In the genomic region with DNA sequence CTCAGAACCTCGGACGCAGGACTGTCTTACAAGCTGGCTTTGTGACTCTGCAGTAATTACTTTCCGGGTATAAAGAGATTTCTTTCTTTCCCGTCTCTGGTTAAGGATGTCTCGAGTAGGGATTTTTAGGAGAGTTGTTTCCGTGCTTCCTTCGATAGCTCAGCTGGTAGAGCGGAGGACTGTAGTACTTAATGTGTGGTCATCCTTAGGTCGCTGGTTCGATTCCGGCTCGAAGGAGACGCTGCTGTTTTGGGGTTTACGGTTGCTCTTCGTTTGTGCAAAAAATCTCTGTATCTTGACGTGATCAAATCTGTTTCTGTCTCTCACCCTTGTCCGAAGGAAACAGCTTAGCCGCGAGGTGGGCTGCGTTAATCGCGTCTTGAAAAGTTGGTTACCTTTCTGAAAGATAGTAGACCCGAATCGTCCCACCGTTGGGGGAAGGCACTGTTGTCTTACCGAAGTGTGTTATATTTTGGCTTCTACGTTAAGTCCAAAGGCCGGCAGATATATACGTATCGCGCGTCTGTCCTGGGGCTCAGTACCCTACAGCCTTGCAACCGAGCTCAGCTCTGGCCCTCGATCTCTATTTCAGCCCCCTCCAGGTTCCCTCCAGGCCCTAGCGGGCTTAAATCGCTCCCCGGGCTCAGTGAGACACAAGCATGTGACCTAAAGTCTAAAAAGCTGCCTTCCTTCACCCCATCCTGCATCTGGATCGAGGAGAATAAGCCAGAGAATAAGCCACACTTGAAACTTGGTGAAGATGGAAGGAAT, we compare ENCODE assay signal across 1 cellular context.
TF ChIP-seq lines count a peak whose summit lies in the region.

No MANE protein-coding gene starts in this region.

TF ChIP-seq in K562, 482 proteins besides CTCF, POLR2A, EP300 and RAD21 (continued from another document and continues in another):
- TF ChIP-seq XRCC3 (IDR thresholded peaks at IDR 0.05) (no peak), HSF4 (CRISPR knock-in tag; IDR thresholded peaks at IDR 0.05; ENCODE audit: borderline replicate concordance) (no peak), PHF21A (IDR thresholded peaks at IDR 0.05; ENCODE audit: borderline replicate concordance, low read depth) (peak; percentile 97), MEF2D (tag; conservative IDR thresholded peaks at IDR 0.05; ENCODE audit: low read depth) (no peak), TAL1 (IDR thresholded peaks at IDR 0.05) (0 out of 2 replicates have a peak, but pooled peaks have one; percentile 13), NFE2L1 (tag; IDR thresholded peaks at IDR 0.05; ENCODE audit: borderline replicate concordance, low read depth) (no peak), SAFB2 (IDR thresholded peaks at IDR 0.05; ENCODE audit: borderline replicate concordance, low read depth, low read length, severe bottlenecking) (no peak), ZBTB17 (CRISPR knock-in tag; IDR thresholded peaks at IDR 0.05) (no peak), SMC3 (conservative IDR thresholded peaks at IDR 0.05; ENCODE audit: insufficient read depth, low read depth, low read length) (no peak), ARNT (IDR thresholded peaks at IDR 0.05) (peak in 1 of 2 experiments; percentile 64; a peak in 1 of 4 replicates), HDAC2 (IDR thresholded peaks at IDR 0.05) (peak; percentile 81), ZBTB7A (IDR thresholded peaks at IDR 0.05; ENCODE audit: borderline replicate concordance, control insufficient read depth, low read depth, low read length) (no peak), ZNF589 (CRISPR knock-in tag; IDR thresholded peaks at IDR 0.05; ENCODE audit: low read depth) (0 out of 2 replicates have a peak, but pooled peaks have one; percentile 14), MAFF (IDR thresholded peaks at IDR 0.05; ENCODE audit: low read length) (peak; percentile 19; the same call in 1 of the 2 replicates), ILK (tag; IDR thresholded peaks at IDR 0.05; ENCODE audit: borderline replicate concordance, low read depth) (no peak), RBBP5 (IDR thresholded peaks at IDR 0.05; ENCODE audit: borderline replicate concordance, insufficient read depth, low read length, poor library complexity, severe bottlenecking) (no peak), MTA1 (IDR thresholded peaks at IDR 0.05; ENCODE audit: borderline replicate concordance) (0 out of 2 replicates have a peak, but pooled peaks have one; percentile 24), HDAC1 (IDR thresholded peaks at IDR 0.05) (peak in 1 of 2 experiments; percentile 91; a peak in 3 of 4 replicates), BRF1 (IDR thresholded peaks at IDR 0.05; ENCODE audit: borderline replicate concordance, extremely low read depth, insufficient read length) (no peak), POLR3G (IDR thresholded peaks at IDR 0.05; ENCODE audit: extremely low read depth, insufficient read length, insufficient replicate concordance) (peak; percentile 83), SOX6 (IDR thresholded peaks at IDR 0.05) (peak; percentile 45; the same call in 1 of the 2 replicates), TCF7L2 (IDR thresholded peaks at IDR 0.05; ENCODE audit: low read depth, low read length) (no peak), JUN (IDR thresholded peaks at IDR 0.05; ENCODE audit: borderline replicate concordance, low read depth, low read length) (0 out of 2 replicates have a peak, but pooled peaks have one; percentile 19), JUN (CRISPR knock-in tag; IDR thresholded peaks at IDR 0.05; ENCODE audit: borderline replicate concordance) (no peak), SP2 (IDR thresholded peaks at IDR 0.05; ENCODE audit: extremely low read depth, low read depth, low read length, poor library complexity, severe bottlenecking) (no peak), ZFP36 (IDR thresholded peaks at IDR 0.05; ENCODE audit: low read depth, low read length, partially characterized antibody) (no peak), KAT7 (CRISPR knock-in tag; IDR thresholded peaks at IDR 0.05; ENCODE audit: borderline replicate concordance) (0 out of 2 replicates have a peak, but pooled peaks have one; percentile 6), STAT5A (IDR thresholded peaks at IDR 0.05; ENCODE audit: borderline replicate concordance, low read length) (no peak), ZNF212 (CRISPR knock-in tag; IDR thresholded peaks at IDR 0.05) (no peak), NR2C2 (CRISPR knock-in tag; IDR thresholded peaks at IDR 0.05) (no peak), NR2C2 (tag; IDR thresholded peaks at IDR 0.05) (0 out of 2 replicates have a peak, but pooled peaks have one; percentile 0), MAFK (IDR thresholded peaks at IDR 0.05; ENCODE audit: low read length) (no peak), CEBPG (CRISPR knock-in tag; IDR thresholded peaks at IDR 0.05) (no peak), CEBPG (tag; conservative IDR thresholded peaks at IDR 0.05 in 1 of 2, IDR thresholded peaks at IDR 0.05 in 1 of 2) (no peak), HNRNPH1 (optimal IDR thresholded peaks at IDR 0.05; ENCODE audit: low read depth, low read length) (no peak), ARID1B (IDR thresholded peaks at IDR 0.05) (no peak), FOXP1 (CRISPR knock-in tag; IDR thresholded peaks at IDR 0.05) (no peak), JUND (IDR thresholded peaks at IDR 0.05; ENCODE audit: borderline replicate concordance, low read depth, low read length) (peak; percentile 61), JUND (tag; IDR thresholded peaks at IDR 0.05; ENCODE audit: borderline replicate concordance, low read depth, low read length) (no peak), ZKSCAN3 (CRISPR knock-in tag; IDR thresholded peaks at IDR 0.05) (no peak), ZNF174 (CRISPR knock-in tag; IDR thresholded peaks at IDR 0.05) (no peak), EWSR1 (IDR thresholded peaks at IDR 0.05; ENCODE audit: borderline replicate concordance, low read depth, partially characterized antibody) (no peak)
- TF ChIP-seq, protein P1, sequence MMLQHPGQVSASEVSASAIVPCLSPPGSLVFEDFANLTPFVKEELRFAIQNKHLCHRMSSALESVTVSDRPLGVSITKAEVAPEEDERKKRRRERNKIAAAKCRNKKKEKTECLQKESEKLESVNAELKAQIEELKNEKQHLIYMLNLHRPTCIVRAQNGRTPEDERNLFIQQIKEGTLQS (IDR thresholded peaks at IDR 0.05), result 0 out of 2 replicates have a peak, but pooled peaks have one; percentile 9
- TF ChIP-seq, protein P1 (CRISPR knock-in tag; conservative IDR thresholded peaks at IDR 0.05), result no peak
- TF ChIP-seq, protein P2, sequence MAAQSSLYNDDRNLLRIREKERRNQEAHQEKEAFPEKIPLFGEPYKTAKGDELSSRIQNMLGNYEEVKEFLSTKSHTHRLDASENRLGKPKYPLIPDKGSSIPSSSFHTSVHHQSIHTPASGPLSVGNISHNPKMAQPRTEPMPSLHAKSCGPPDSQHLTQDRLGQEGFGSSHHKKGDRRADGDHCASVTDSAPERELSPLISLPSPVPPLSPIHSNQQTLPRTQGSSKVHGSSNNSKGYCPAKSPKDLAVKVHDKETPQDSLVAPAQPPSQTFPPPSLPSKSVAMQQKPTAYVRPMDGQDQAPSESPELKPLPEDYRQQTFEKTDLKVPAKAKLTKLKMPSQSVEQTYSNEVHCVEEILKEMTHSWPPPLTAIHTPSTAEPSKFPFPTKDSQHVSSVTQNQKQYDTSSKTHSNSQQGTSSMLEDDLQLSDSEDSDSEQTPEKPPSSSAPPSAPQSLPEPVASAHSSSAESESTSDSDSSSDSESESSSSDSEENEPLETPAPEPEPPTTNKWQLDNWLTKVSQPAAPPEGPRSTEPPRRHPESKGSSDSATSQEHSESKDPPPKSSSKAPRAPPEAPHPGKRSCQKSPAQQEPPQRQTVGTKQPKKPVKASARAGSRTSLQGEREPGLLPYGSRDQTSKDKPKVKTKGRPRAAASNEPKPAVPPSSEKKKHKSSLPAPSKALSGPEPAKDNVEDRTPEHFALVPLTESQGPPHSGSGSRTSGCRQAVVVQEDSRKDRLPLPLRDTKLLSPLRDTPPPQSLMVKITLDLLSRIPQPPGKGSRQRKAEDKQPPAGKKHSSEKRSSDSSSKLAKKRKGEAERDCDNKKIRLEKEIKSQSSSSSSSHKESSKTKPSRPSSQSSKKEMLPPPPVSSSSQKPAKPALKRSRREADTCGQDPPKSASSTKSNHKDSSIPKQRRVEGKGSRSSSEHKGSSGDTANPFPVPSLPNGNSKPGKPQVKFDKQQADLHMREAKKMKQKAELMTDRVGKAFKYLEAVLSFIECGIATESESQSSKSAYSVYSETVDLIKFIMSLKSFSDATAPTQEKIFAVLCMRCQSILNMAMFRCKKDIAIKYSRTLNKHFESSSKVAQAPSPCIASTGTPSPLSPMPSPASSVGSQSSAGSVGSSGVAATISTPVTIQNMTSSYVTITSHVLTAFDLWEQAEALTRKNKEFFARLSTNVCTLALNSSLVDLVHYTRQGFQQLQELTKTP (IDR thresholded peaks at IDR 0.05; ENCODE audit: low read depth in 1 of 2, partially characterized antibody in 2 of 2), result no peak
- TF ChIP-seq, protein P3, sequence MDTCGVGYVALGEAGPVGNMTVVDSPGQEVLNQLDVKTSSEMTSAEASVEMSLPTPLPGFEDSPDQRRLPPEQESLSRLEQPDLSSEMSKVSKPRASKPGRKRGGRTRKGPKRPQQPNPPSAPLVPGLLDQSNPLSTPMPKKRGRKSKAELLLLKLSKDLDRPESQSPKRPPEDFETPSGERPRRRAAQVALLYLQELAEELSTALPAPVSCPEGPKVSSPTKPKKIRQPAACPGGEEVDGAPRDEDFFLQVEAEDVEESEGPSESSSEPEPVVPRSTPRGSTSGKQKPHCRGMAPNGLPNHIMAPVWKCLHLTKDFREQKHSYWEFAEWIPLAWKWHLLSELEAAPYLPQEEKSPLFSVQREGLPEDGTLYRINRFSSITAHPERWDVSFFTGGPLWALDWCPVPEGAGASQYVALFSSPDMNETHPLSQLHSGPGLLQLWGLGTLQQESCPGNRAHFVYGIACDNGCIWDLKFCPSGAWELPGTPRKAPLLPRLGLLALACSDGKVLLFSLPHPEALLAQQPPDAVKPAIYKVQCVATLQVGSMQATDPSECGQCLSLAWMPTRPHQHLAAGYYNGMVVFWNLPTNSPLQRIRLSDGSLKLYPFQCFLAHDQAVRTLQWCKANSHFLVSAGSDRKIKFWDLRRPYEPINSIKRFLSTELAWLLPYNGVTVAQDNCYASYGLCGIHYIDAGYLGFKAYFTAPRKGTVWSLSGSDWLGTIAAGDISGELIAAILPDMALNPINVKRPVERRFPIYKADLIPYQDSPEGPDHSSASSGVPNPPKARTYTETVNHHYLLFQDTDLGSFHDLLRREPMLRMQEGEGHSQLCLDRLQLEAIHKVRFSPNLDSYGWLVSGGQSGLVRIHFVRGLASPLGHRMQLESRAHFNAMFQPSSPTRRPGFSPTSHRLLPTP (IDR thresholded peaks at IDR 0.05; ENCODE audit: borderline replicate concordance, extremely low read depth, insufficient read length), result peak; percentile 94
- TF ChIP-seq, protein P4, sequence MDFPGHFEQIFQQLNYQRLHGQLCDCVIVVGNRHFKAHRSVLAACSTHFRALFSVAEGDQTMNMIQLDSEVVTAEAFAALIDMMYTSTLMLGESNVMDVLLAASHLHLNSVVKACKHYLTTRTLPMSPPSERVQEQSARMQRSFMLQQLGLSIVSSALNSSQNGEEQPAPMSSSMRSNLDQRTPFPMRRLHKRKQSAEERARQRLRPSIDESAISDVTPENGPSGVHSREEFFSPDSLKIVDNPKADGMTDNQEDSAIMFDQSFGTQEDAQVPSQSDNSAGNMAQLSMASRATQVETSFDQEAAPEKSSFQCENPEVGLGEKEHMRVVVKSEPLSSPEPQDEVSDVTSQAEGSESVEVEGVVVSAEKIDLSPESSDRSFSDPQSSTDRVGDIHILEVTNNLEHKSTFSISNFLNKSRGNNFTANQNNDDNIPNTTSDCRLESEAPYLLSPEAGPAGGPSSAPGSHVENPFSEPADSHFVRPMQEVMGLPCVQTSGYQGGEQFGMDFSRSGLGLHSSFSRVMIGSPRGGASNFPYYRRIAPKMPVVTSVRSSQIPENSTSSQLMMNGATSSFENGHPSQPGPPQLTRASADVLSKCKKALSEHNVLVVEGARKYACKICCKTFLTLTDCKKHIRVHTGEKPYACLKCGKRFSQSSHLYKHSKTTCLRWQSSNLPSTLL (IDR thresholded peaks at IDR 0.05), result peak; percentile 27; the same call in 1 of the 2 replicates
- TF ChIP-seq, protein P5, sequence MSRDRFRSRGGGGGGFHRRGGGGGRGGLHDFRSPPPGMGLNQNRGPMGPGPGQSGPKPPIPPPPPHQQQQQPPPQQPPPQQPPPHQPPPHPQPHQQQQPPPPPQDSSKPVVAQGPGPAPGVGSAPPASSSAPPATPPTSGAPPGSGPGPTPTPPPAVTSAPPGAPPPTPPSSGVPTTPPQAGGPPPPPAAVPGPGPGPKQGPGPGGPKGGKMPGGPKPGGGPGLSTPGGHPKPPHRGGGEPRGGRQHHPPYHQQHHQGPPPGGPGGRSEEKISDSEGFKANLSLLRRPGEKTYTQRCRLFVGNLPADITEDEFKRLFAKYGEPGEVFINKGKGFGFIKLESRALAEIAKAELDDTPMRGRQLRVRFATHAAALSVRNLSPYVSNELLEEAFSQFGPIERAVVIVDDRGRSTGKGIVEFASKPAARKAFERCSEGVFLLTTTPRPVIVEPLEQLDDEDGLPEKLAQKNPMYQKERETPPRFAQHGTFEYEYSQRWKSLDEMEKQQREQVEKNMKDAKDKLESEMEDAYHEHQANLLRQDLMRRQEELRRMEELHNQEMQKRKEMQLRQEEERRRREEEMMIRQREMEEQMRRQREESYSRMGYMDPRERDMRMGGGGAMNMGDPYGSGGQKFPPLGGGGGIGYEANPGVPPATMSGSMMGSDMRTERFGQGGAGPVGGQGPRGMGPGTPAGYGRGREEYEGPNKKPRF (IDR thresholded peaks at IDR 0.05; ENCODE audit: low read depth, low read length), result no peak
- TF ChIP-seq, protein P6, sequence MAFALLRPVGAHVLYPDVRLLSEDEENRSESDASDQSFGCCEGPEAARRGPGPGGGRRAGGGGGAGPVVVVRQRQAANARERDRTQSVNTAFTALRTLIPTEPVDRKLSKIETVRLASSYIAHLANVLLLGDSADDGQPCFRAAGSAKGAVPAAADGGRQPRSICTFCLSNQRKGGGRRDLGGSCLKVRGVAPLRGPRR (CRISPR knock-in tag; IDR thresholded peaks at IDR 0.05), result no peak
- TF ChIP-seq, protein P7, sequence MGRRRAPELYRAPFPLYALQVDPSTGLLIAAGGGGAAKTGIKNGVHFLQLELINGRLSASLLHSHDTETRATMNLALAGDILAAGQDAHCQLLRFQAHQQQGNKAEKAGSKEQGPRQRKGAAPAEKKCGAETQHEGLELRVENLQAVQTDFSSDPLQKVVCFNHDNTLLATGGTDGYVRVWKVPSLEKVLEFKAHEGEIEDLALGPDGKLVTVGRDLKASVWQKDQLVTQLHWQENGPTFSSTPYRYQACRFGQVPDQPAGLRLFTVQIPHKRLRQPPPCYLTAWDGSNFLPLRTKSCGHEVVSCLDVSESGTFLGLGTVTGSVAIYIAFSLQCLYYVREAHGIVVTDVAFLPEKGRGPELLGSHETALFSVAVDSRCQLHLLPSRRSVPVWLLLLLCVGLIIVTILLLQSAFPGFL (CRISPR knock-in tag; IDR thresholded peaks at IDR 0.05), result no peak
